ENCODE assay signal across 14 cellular contexts in genomic region chr13:33114146-33114545, GRCh38.
DNase-seq lines count a peak whose midpoint lies in the region; ATAC-seq and TF ChIP-seq lines count a peak whose summit lies in the region.
"Had no signal": no experiment of that assay in that cellular context is flagged by ENCODE, and none has a peak within 500 bp of the region (broad histone marks: within the 10 kb centered on the region; RNA-seq: fewer than 3 reads in every experiment).

No MANE protein-coding gene starts in this region.

- H3K36me3 ChIP-seq in rectal smooth muscle tissue (ENCODE audit: control insufficient read depth, insufficient read depth, low read length): peaks cover 18% of the 10 kb centered on the region

- no peaks in the 10 kb centered on the region for H3K9me3 Mint-ChIP-seq in MCF 10A (ENCODE audit: unreplicated experiment)
- H3K9me3 Mint-ChIP-seq: GM23338 had no signal

- no peak overlapping the region for H3K4me3 ChIP-seq in rectal smooth muscle tissue (ENCODE audit: low read length)
- H3K4me3 ChIP-seq: GM12878, GM23338 had no signal

- peaks cover 8% of the 10 kb centered on the region for H3K4me1 Mint-ChIP-seq in MCF 10A (ENCODE audit: insufficient read depth, unreplicated experiment)

- intact Hi-C loops in MCF 10A (cut with micrococcal nuclease): no loop called here

- no peak overlapping the region for H3K27ac Mint-ChIP-seq in MCF 10A (ENCODE audit: low read depth, unreplicated experiment)
- H3K27ac Mint-ChIP-seq: GM23338 had no signal

- H3K36me3 Mint-ChIP-seq in MCF 10A (ENCODE audit: insufficient read depth, unreplicated experiment): peaks cover 97% of the 10 kb centered on the region

- POLR2A ChIA-PET in MCF 10A (lab: Yijun Ruan, JAX): no interaction called here

- H3K4me1 ChIP-seq in rectal smooth muscle tissue (ENCODE audit: control insufficient read depth, insufficient read depth, low read length): peaks cover 51% of the 10 kb centered on the region

- BruUV-seq in MCF 10A (replicated peaks; lab: Mats Ljungman, UMichigan): no TSS peak

- CTCF ChIA-PET in MCF 10A (lab: Yijun Ruan, JAX): interaction anchor here (1.2 kb wide), 1 partner anchor 65 kb away, joined by 3 read pairs; no protein-coding TSS in a partner anchor

- H3K27ac ChIP-seq in C4-2B (peak overlapping the region; percentile 22), rectal smooth muscle tissue (ENCODE audit: low read depth, low read length) (peak overlapping the region; percentile 62)
- H3K27ac ChIP-seq: 22Rv1 had no signal

- DNase-seq in amniotic epithelial cell (ENCODE audit: low read depth) (peak; percentile 31), iris pigment epithelial cell (ENCODE audit: low read depth) (peak; percentile 39), MCF 10A (ENCODE audit: unreplicated experiment) (no peak), RKO (ENCODE audit: low spot score) (no peak)
- DNase-seq: DMS79, H7 had no signal

- H3K9ac ChIP-seq in rectal smooth muscle tissue (ENCODE audit: low read length): no peak overlapping the region

- TF ChIP-seq CTCF in C4-2B (conservative IDR thresholded peaks at IDR 0.05) (no peak), MCF 10A (IDR thresholded peaks at IDR 0.05; ENCODE audit: unreplicated experiment) (no peak)

- no peaks in the 10 kb centered on the region for H3K27me3 Mint-ChIP-seq in MCF 10A (ENCODE audit: insufficient read depth, unreplicated experiment)

- H3K27me3 ChIP-seq in rectal smooth muscle tissue (ENCODE audit: control insufficient read depth, insufficient read depth, low read length): no peaks in the 10 kb centered on the region

- no peak overlapping the region for H3K4me3 Mint-ChIP-seq in MCF 10A (ENCODE audit: unreplicated experiment)
- H3K4me3 Mint-ChIP-seq: GM23338 had no signal

- no peak for ATAC-seq in GM21717 (IDR thresholded peaks at IDR 0.05; ENCODE audit: unreplicated experiment)
- ATAC-seq in HG03025 (IDR thresholded peaks at IDR 0.05; ENCODE audit: low FRiP score, unreplicated experiment): no peak
- ATAC-seq: GM12878, GM23338, HepG2 had no signal

Comparison
In these comparisons a context has a peak if more than half of its experiments do, and no peak if none do; other contexts are left out.
1. DNase-seq: peak in amniotic epithelial cell (single experiment) and iris pigment epithelial cell (single experiment); none in MCF 10A (single experiment) and RKO (single experiment).